Comparison of ENCODE assay signal across 14 cellular contexts in the genomic region with DNA sequence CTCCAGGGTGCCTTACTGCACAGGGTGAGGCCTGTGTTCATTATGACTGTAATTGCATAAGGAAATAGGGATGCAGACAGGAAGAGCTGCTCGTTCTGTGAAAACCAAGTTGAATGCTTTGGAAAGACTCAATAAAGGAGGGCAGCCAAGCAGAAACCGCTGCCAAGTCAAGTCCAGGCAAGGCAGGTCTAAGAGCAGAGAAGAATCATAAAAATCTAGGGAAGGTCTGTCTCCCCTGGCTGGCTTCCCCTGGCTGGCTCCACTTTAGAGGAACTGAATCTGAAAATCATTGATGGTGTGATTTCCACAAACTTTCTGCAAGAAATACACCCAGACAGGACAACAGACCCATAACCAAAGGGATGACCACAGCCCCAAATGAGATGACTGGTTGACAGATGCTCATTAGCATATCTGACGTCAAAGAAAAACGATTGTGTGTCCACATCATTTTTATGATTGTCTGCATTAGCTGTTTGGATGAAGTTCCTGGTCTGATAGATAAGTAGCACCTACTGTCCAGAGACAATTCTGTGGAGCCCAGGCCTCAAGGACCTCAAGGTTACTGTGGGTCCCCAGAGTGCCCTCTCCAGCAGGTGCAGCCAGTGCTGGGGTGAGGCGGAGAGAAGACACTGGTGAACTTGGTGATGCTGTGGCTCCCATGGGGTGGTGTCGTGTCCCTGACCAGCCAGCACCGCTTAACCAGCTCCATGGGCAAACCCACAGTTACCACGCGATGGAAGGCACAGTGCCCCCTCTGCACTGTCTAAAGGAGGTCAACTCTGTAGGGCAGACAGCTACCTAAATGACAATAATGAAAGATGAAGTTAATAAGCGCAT.
A peak's percentile ranks its signal among the peaks of the same experiment; 100 is the strongest.
DNase-seq lines count a peak whose midpoint lies in the region; ATAC-seq, FAIRE-seq and TF ChIP-seq lines count a peak whose summit lies in the region.
"Had no signal": no experiment of that assay in that cellular context is flagged by ENCODE, and none has a peak within 500 bp of the region (broad histone marks: within the 10 kb centered on the region; RNA-seq: fewer than 3 reads in every experiment).

No MANE protein-coding gene starts in this region.

- no peaks in the 10 kb centered on the region for H3K9me3 Mint-ChIP-seq in astrocyte (ENCODE audit: unreplicated experiment)
- H3K9me3 Mint-ChIP-seq: activated CD8-positive, alpha-beta T cell treated with anti-CD3 and anti-CD28 coated beads for 36 hours; T-helper 2 cell treated with Interferon-gamma antibody and Interleukin-4, amounts not matched to agents 5 μg/mL and 100 μg/mL, for 36 hours had no signal

- H3K79me2 ChIP-seq in astrocyte (ENCODE audit: insufficient read depth, low read length) = no peaks in the 10 kb centered on the region

- H4K20me1 ChIP-seq in astrocyte (ENCODE audit: insufficient read depth, low read length) = no peaks in the 10 kb centered on the region

- H3K9me3 ChIP-seq in astrocyte (ENCODE audit: insufficient read depth, low read depth, low read length) = no peaks in the 10 kb centered on the region
- no peaks in the 10 kb centered on the region for H3K9me3 ChIP-seq in mucosa of descending colon
- H3K9me3 ChIP-seq in T-helper 17 cell (ENCODE audit: control insufficient read depth, low read length, poor library complexity, severe bottlenecking) = no peaks in the 10 kb centered on the region
- H3K9me3 ChIP-seq: psoas muscle had no signal

- intact Hi-C loops in mucosa of descending colon (cut with DNase I, micrococcal nuclease) = loop anchor here in 1 of 2 donors (2.0 kb wide), 1 partner anchor 59 kb away; no protein-coding TSS in a partner anchor

- peaks cover 26% of the 10 kb centered on the region for H3K4me1 Mint-ChIP-seq in astrocyte (ENCODE audit: low read depth, unreplicated experiment)
- peaks cover 14% of the 10 kb centered on the region for H3K4me1 Mint-ChIP-seq in T-helper 17 cell

- no peak overlapping the region for H3K4me3 ChIP-seq in astrocyte (ENCODE audit: insufficient read depth, low read depth, low read length)
- H3K4me3 ChIP-seq in mucosa of descending colon = no peak overlapping the region
- H3K4me3 ChIP-seq: psoas muscle had no signal

- H2AFZ ChIP-seq in astrocyte (ENCODE audit: low read depth, low read length) = no peak overlapping the region

- FAIRE-seq in GM12891 (lab: Jason Lieb, UNC) (no peak), astrocyte (lab: Jason Lieb, UNC) (no peak)
- FAIRE-seq: urothelium cell line had no signal

- H3K27me3 Mint-ChIP-seq in astrocyte (ENCODE audit: low read depth, unreplicated experiment) = peaks cover 6% of the 10 kb centered on the region
- H3K27me3 Mint-ChIP-seq in T-helper 17 cell = peaks cover 70% of the 10 kb centered on the region

- no peak overlapping the region for H3K27ac ChIP-seq in astrocyte (ENCODE audit: low read depth, low read length)
- H3K27ac ChIP-seq: psoas muscle had no signal

- H3K36me3 Mint-ChIP-seq in astrocyte (ENCODE audit: low read depth, unreplicated experiment) (peaks cover 3% of the 10 kb centered on the region), T-helper 17 cell (ENCODE audit: low read depth) (peaks cover 4% of the 10 kb centered on the region)

- peak overlapping the region; percentile 20 for H3K27ac Mint-ChIP-seq in astrocyte (ENCODE audit: unreplicated experiment)
- no peak overlapping the region for H3K27ac Mint-ChIP-seq in T-helper 17 cell
- H3K27ac Mint-ChIP-seq: activated CD8-positive, alpha-beta T cell treated with anti-CD3 and anti-CD28 coated beads for 36 hours; T-helper 2 cell treated with Interferon-gamma antibody and Interleukin-4, amounts not matched to agents 5 μg/mL and 100 μg/mL, for 36 hours had no signal

- H3K4me1 ChIP-seq in astrocyte (ENCODE audit: insufficient read depth, low read length) = peaks cover 40% of the 10 kb centered on the region
- H3K4me1 ChIP-seq in mucosa of descending colon (ENCODE audit: low read depth) = no peaks in the 10 kb centered on the region
- H3K4me1 ChIP-seq: psoas muscle had no signal

- no peak for DNase-seq in GM12891 (ENCODE audit: insufficient read length, low spot score)
- DNase-seq in astrocyte (ENCODE audit: low read depth) = no peak
- DNase-seq in mucosa of descending colon = peak in 2 of 3 donors; percentile 29 to 30
- DNase-seq in NCI-H2029 treated with DMSO at 0.1 percent for 48 hours (lab: John Stamatoyannopoulos, UW) = no peak
- no peak for DNase-seq in T-helper 17 cell
- DNase-seq: activated CD8-positive, alpha-beta T cell treated with anti-CD3 and anti-CD28 coated beads for 36 hours; foreskin fibroblast; NCI-H446 had no signal

- H3K36me3 ChIP-seq in astrocyte (ENCODE audit: insufficient read depth, low read length) = no peaks in the 10 kb centered on the region
- no peaks in the 10 kb centered on the region for H3K36me3 ChIP-seq in mucosa of descending colon (ENCODE audit: low read depth)

- peak overlapping the region; percentile 12 for H3K4me2 ChIP-seq in astrocyte (ENCODE audit: low read length)

- no peak for TF ChIP-seq POLR2A in GM12891 (IDR thresholded peaks at IDR 0.05; ENCODE audit: low read depth, low read length)

- H3K4me3 Mint-ChIP-seq in astrocyte (ENCODE audit: unreplicated experiment) (no peak overlapping the region), T-helper 17 cell (no peak overlapping the region)
- H3K4me3 Mint-ChIP-seq: activated CD8-positive, alpha-beta T cell treated with anti-CD3 and anti-CD28 coated beads for 36 hours; T-helper 2 cell treated with Interferon-gamma antibody and Interleukin-4, amounts not matched to agents 5 μg/mL and 100 μg/mL, for 36 hours had no signal

- H3K27me3 ChIP-seq in astrocyte (ENCODE audit: insufficient read depth, low read length) = no peaks in the 10 kb centered on the region

- no peak overlapping the region for H3K9ac ChIP-seq in astrocyte (ENCODE audit: low read length)

- peak; percentile 43 for ATAC-seq in HG02588 (IDR thresholded peaks at IDR 0.05; ENCODE audit: unreplicated experiment)
- ATAC-seq in mucosa of descending colon = peak; percentile 64
- ATAC-seq in HG03469 (IDR thresholded peaks at IDR 0.05; ENCODE audit: unreplicated experiment) = no peak
- no peak for ATAC-seq in T-helper 17 cell
- ATAC-seq in HG02973 (IDR thresholded peaks at IDR 0.05; ENCODE audit: unreplicated experiment) = no peak
- ATAC-seq: activated CD8-positive, alpha-beta T cell treated with anti-CD3 and anti-CD28 coated beads for 36 hours; psoas muscle had no signal

- no peak for TF ChIP-seq CTCF in astrocyte (IDR thresholded peaks at IDR 0.05; ENCODE audit: insufficient read depth, low read depth, low read length)
- TF ChIP-seq CTCF in mucosa of descending colon (IDR thresholded peaks at IDR 0.05) = no peak

TF ChIP-seq in GM12891, 5 proteins besides CTCF, POLR2A, EP300 and RAD21:
- no peak for TF ChIP-seq TAF1 (IDR thresholded peaks at IDR 0.05; ENCODE audit: low read depth, low read length)
- no peak for TF ChIP-seq PAX5 (IDR thresholded peaks at IDR 0.05; ENCODE audit: insufficient read depth, low read length, severe bottlenecking)
- TF ChIP-seq POU2F2 (IDR thresholded peaks at IDR 0.05; ENCODE audit: low read depth, low read length) = no peak
- no peak for TF ChIP-seq POLR2AphosphoS5 (IDR thresholded peaks at IDR 0.05; ENCODE audit: low read depth, low read length)
- TF ChIP-seq SPI1 (IDR thresholded peaks at IDR 0.05; ENCODE audit: low read depth, low read length) = peak; percentile 61; the same call in 1 of the 2 replicates

Comparison
In these comparisons a context has a peak if more than half of its experiments do, and no peak if none do; other contexts are left out.
1. DNase-seq: peak in mucosa of descending colon (2 of 3); none in GM12891 (single experiment), astrocyte (single experiment), NCI-H2029 treated with DMSO at 0.1 percent for 48 hours (single experiment) and T-helper 17 cell (0 of 3).
2. ATAC-seq: peak in HG02588 (single experiment) and mucosa of descending colon (single experiment); none in HG03469 (single experiment), T-helper 17 cell (single experiment) and HG02973 (single experiment).